In genomic region chr14:67665886-67666285, GRCh38 we compare ENCODE assay signal across 1 cellular context.
TF ChIP-seq lines count a peak whose summit lies in the region.

No MANE protein-coding gene starts in this region.

TF ChIP-seq in IMR-90, 13 proteins besides CTCF, POLR2A, EP300 and RAD21:
- TF ChIP-seq NFE2L2 (IDR thresholded peaks at IDR 0.05; ENCODE audit: low read depth, low read length) = peak; percentile 55; the same call in 1 of the 2 replicates
- peak; percentile 87 for TF ChIP-seq MAFK (IDR thresholded peaks at IDR 0.05; ENCODE audit: low read depth, low read length)
- TF ChIP-seq, protein P1, sequence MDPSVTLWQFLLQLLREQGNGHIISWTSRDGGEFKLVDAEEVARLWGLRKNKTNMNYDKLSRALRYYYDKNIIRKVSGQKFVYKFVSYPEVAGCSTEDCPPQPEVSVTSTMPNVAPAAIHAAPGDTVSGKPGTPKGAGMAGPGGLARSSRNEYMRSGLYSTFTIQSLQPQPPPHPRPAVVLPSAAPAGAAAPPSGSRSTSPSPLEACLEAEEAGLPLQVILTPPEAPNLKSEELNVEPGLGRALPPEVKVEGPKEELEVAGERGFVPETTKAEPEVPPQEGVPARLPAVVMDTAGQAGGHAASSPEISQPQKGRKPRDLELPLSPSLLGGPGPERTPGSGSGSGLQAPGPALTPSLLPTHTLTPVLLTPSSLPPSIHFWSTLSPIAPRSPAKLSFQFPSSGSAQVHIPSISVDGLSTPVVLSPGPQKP (IDR thresholded peaks at IDR 0.05; ENCODE audit: borderline replicate concordance, low read depth, low read length) = no peak
